Comparison of ENCODE assay signal across 1 cellular context in the genomic region with DNA sequence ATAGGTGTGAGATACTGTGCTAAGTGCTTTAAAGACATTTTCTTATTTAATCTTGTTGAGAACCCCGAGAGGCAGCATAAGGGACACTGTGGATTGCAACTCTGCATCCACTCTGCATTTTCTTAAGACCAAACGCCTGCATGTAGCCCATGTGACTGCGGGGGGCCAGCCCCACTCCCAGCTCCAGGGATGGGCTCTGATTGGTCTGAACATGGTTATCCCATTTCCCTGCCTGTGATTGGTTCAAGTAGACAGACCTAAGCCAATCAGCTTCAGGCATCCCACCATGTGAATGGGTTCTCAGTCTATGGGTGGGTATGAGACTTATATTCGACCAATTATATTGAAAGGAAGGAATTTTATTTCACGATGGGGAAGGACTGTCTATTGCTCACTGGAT.
TF ChIP-seq lines count a peak whose summit lies in the region.

No MANE protein-coding gene starts in this region.

TF ChIP-seq in K562, 482 proteins besides CTCF, POLR2A, EP300 and RAD21 (continued from another document):
- 0 out of 2 replicates have a peak, but pooled peaks have one; percentile 49 for TF ChIP-seq RAD51 (IDR thresholded peaks at IDR 0.05; ENCODE audit: borderline replicate concordance, low read depth)
- TF ChIP-seq, protein P1, sequence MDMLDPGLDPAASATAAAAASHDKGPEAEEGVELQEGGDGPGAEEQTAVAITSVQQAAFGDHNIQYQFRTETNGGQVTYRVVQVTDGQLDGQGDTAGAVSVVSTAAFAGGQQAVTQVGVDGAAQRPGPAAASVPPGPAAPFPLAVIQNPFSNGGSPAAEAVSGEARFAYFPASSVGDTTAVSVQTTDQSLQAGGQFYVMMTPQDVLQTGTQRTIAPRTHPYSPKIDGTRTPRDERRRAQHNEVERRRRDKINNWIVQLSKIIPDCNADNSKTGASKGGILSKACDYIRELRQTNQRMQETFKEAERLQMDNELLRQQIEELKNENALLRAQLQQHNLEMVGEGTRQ (CRISPR knock-in tag; IDR thresholded peaks at IDR 0.05): peak; percentile 50
- no peak for TF ChIP-seq POLR2H (tag; IDR thresholded peaks at IDR 0.05; ENCODE audit: low read depth)
- no peak for TF ChIP-seq ZKSCAN3 (CRISPR knock-in tag; IDR thresholded peaks at IDR 0.05)
- TF ChIP-seq ZNF121 (CRISPR knock-in tag; conservative IDR thresholded peaks at IDR 0.05): no peak
- 0 out of 2 replicates have a peak, but pooled peaks have one; percentile 37 for TF ChIP-seq L3MBTL2 (IDR thresholded peaks at IDR 0.05)
- no peak for TF ChIP-seq NEUROD1 (IDR thresholded peaks at IDR 0.05; ENCODE audit: borderline replicate concordance, low read depth, low read length, partially characterized antibody)
- TF ChIP-seq FOS (IDR thresholded peaks at IDR 0.05; ENCODE audit: extremely low read depth, insufficient read length): peak; percentile 34
- TF ChIP-seq ASH1L (IDR thresholded peaks at IDR 0.05; ENCODE audit: borderline replicate concordance, low read depth, partially characterized antibody): peak; percentile 56
- TF ChIP-seq, protein P2, sequence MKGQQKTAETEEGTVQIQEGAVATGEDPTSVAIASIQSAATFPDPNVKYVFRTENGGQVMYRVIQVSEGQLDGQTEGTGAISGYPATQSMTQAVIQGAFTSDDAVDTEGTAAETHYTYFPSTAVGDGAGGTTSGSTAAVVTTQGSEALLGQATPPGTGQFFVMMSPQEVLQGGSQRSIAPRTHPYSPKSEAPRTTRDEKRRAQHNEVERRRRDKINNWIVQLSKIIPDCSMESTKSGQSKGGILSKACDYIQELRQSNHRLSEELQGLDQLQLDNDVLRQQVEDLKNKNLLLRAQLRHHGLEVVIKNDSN (CRISPR knock-in tag; IDR thresholded peaks at IDR 0.05): peak; percentile 13; the same call in 1 of the 2 replicates
- TF ChIP-seq MGA (IDR thresholded peaks at IDR 0.05): 0 out of 2 replicates have a peak, but pooled peaks have one; percentile 27
- no peak for TF ChIP-seq ZNF551 (CRISPR knock-in tag; IDR thresholded peaks at IDR 0.05)
- TF ChIP-seq TAF15 (IDR thresholded peaks at IDR 0.05; ENCODE audit: low read depth, low read length): no peak
- no peak for TF ChIP-seq U2AF2 (optimal IDR thresholded peaks at IDR 0.05; ENCODE audit: low read depth, low read length)
- no peak for TF ChIP-seq ETV6 (IDR thresholded peaks at IDR 0.05; ENCODE audit: borderline replicate concordance in 1 of 2, low read depth in 2 of 2, low read length in 1 of 2)
- TF ChIP-seq ETV6 (CRISPR knock-in tag; IDR thresholded peaks at IDR 0.05; ENCODE audit: borderline replicate concordance): no peak
- no peak for TF ChIP-seq PHTF2 (CRISPR knock-in tag; IDR thresholded peaks at IDR 0.05)
- TF ChIP-seq BRD4 (IDR thresholded peaks at IDR 0.05): no peak
- peak; percentile 24 for TF ChIP-seq RBM25 (IDR thresholded peaks at IDR 0.05; ENCODE audit: low read depth, low read length, severe bottlenecking)
- peak; percentile 59 for TF ChIP-seq NFYB (IDR thresholded peaks at IDR 0.05; ENCODE audit: extremely low read depth, insufficient read length)
- TF ChIP-seq PTBP1 (IDR thresholded peaks at IDR 0.05; ENCODE audit: low read depth, low read length): no peak
